ENCODE assay signal across 12 cellular contexts in the genomic region with DNA sequence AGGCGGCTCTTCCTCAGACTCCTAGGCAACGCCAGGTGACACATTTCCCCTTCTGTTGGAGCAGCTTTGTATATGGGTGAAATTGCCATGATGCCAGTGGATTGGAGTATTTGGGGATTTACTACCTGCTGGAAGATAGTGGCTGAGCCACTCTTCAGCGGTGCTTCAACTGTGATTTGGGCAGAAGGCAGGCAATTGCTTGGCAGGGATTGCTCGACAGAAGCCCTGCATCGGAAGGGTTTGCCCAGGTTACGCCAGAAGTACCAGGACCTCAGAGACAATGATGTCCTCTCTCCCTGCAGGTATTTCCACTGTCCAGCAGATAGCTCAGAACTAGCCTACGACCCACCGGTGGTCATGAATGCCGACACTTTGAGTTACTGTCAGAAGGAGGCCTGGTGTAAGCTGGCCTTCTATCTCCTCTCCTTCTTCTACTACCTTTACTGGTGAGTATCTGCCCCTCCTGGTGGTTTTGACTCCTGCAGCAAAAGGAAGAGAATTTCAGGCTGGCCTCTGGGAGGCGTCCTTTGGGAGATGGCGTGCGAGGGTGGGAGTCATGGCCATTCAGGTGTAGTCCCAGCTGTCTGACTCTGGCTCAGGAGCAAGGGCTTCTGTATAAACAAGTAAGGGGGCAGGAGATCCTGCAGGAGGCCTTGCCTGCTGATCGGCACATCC.
A peak's percentile ranks its signal among the peaks of the same experiment; 100 is the strongest.
DNase-seq lines count a peak whose midpoint lies in the region; ATAC-seq, FAIRE-seq and TF ChIP-seq lines count a peak whose summit lies in the region.
"Had no signal": no experiment of that assay in that cellular context is flagged by ENCODE, and none has a peak within 500 bp of the region (broad histone marks: within the 10 kb centered on the region; RNA-seq: fewer than 3 reads in every experiment).

No MANE protein-coding gene starts in this region.

- DNase-seq in iPS DF 6.9 (ENCODE audit: low read depth, low spot score) (peak; percentile 20), urothelium cell line (ENCODE audit: low spot score) (no peak), NCI-H526 treated with DMSO at 0.1 percent for 48 hours (lab: John Stamatoyannopoulos, UW) (no peak), NCI-H446 (lab: John Stamatoyannopoulos, UW) (no peak)
- no peak for DNase-seq in activated naive CD4-positive, alpha-beta T cell treated with anti-CD3 and anti-CD28 coated beads, Interleukin-2, amount 50 U/mL, for 72 hours (ENCODE audit: low spot score in 2 of 2)
- DNase-seq: activated CD4-positive, alpha-beta T cell treated with anti-CD3 and anti-CD28 coated beads, Interleukin-2, amount 50 U/mL, for 1 hour; amygdala; NCI-H1417 treated with DMSO at 0.1 percent for 48 hours had no signal

- TF ChIP-seq CTCF in 22Rv1 (IDR thresholded peaks at IDR 0.05) (peak; percentile 9; the same call in 1 of the 2 replicates), GM12873 (IDR thresholded peaks at IDR 0.05; ENCODE audit: insufficient read depth, low read depth, low read length, missing control alignments) (peak; percentile 14), VCaP (conservative IDR thresholded peaks at IDR 0.05) (no peak)

- no peaks in the 10 kb centered on the region for H3K36me3 Mint-ChIP-seq in activated naive CD4-positive, alpha-beta T cell treated with anti-CD3 and anti-CD28 coated beads, Interleukin-2, amount 50 U/mL, for 72 hours
- H3K36me3 Mint-ChIP-seq: mesothelial cell of epicardium had no signal

- ATAC-seq in activated naive CD4-positive, alpha-beta T cell treated with anti-CD3 and anti-CD28 coated beads, Interleukin-2, amount 50 U/mL, for 72 hours, result no peak

- H3K4me1 ChIP-seq in iPS DF 6.9 (ENCODE audit: control insufficient read depth, insufficient read depth, low read length), result peaks cover 11% of the 10 kb centered on the region

- H3K27ac Mint-ChIP-seq in activated naive CD4-positive, alpha-beta T cell treated with anti-CD3 and anti-CD28 coated beads, Interleukin-2, amount 50 U/mL, for 72 hours, result no peak overlapping the region
- H3K27ac Mint-ChIP-seq: mesothelial cell of epicardium had no signal

- H3K4me3 ChIP-seq in iPS DF 6.9 (ENCODE audit: low read length), result no peak overlapping the region

- no peaks in the 10 kb centered on the region for H3K9me3 Mint-ChIP-seq in activated naive CD4-positive, alpha-beta T cell treated with anti-CD3 and anti-CD28 coated beads, Interleukin-2, amount 50 U/mL, for 72 hours
- H3K9me3 Mint-ChIP-seq: mesothelial cell of epicardium had no signal

- WGBS in iPS DF 6.9 (ENCODE audit: insufficient coverage, insufficient read length), result no CpG with 5 or more reads among the region's 13 CpGs

- no peaks in the 10 kb centered on the region for H3K9me3 ChIP-seq in iPS DF 6.9 (ENCODE audit: control insufficient read depth, insufficient read depth, low read length)

- FAIRE-seq in urothelium cell line (lab: Jason Lieb, UNC), result no peak

- H3K27ac ChIP-seq in 22Rv1 (no peak overlapping the region), VCaP (peak overlapping the region; percentile 81), iPS DF 6.9 (ENCODE audit: low read length) (no peak overlapping the region)

- H3K27me3 ChIP-seq in iPS DF 6.9 (ENCODE audit: control insufficient read depth, insufficient read depth, low read length), result no peaks in the 10 kb centered on the region

- H3K36me3 ChIP-seq in iPS DF 6.9 (ENCODE audit: control insufficient read depth, insufficient read depth, low read length), result no peaks in the 10 kb centered on the region
